ENCODE assay signal across 11 cellular contexts in the genomic region with DNA sequence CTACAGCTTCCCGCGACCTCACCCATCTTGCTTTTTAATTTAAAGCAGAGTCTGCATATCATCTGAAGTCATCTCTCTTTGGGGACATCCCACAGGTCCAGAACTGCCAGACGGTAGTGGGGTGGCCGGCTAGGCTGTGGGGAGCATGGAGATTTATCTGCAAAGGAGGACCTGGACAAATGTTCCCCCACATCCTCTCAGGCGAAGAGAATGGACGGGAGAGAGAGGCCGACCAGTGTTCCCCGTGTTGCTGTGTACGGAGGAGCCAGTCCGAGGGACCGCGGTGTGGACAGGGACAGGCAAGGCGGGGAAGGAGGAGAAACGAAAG. TPM values are rescaled to one million over a fixed set of nuclear protein-coding genes. Genes with fewer than 3 reads are reported as not detected.
DNase-seq lines count a peak whose midpoint lies in the region; ATAC-seq and TF ChIP-seq lines count a peak whose summit lies in the region.
"Had no signal": no experiment of that assay in that cellular context is flagged by ENCODE, and none has a peak within 500 bp of the region (broad histone marks: within the 10 kb centered on the region; RNA-seq: fewer than 3 reads in every experiment).

No MANE protein-coding gene starts in this region.

- CTCF ChIA-PET in PC-3 (lab: Charles Lee): no interaction called here

- no peak for TF ChIP-seq CTCF in AG10803 (conservative IDR thresholded peaks at IDR 0.05; ENCODE audit: low read length)
- no peak for TF ChIP-seq CTCF in PC-3 (conservative IDR thresholded peaks at IDR 0.05; ENCODE audit: low read depth, low read length)
- TF ChIP-seq CTCF in epithelial cell of esophagus (IDR thresholded peaks at IDR 0.05; ENCODE audit: insufficient read depth, low read depth, low read length, missing control alignments): no peak
- no peak for TF ChIP-seq CTCF in nephron progenitor cell (IDR thresholded peaks at IDR 0.05)

- no peak overlapping the region for H3K27ac ChIP-seq in PC-3 (ENCODE audit: low read length)
- H3K27ac ChIP-seq: neutrophil had no signal

- H3K27me3 ChIP-seq in PC-3 (ENCODE audit: low read length): no peaks in the 10 kb centered on the region

- ATAC-seq in PC-3 (peak; percentile 42; the same call in 1 of the 2 replicates), GM18868 (IDR thresholded peaks at IDR 0.05; ENCODE audit: unreplicated experiment) (no peak), GM19351 (IDR thresholded peaks at IDR 0.05; ENCODE audit: unreplicated experiment) (no peak)

- peaks cover 8% of the 10 kb centered on the region for H3K4me1 Mint-ChIP-seq in nephron progenitor cell

- peaks cover 100% of the 10 kb centered on the region for H3K27me3 Mint-ChIP-seq in nephron progenitor cell (ENCODE audit: low read depth, poor library complexity)

- peak overlapping the region; percentile 67 for H3K4me3 Mint-ChIP-seq in nephron progenitor cell

- H3K79me2 ChIP-seq in PC-3 (ENCODE audit: low read length): no peaks in the 10 kb centered on the region

- no peaks in the 10 kb centered on the region for H3K9me3 Mint-ChIP-seq in nephron progenitor cell

- H3K36me3 ChIP-seq in PC-3 (ENCODE audit: low read depth, low read length): no peaks in the 10 kb centered on the region
- H3K36me3 ChIP-seq: neutrophil had no signal

- peak overlapping the region; percentile 80 for H3K4me2 ChIP-seq in PC-3 (ENCODE audit: low read length)

- no peaks in the 10 kb centered on the region for H3K36me3 Mint-ChIP-seq in nephron progenitor cell (ENCODE audit: low read depth)

- no TSS peak for BruUV-seq in PC-3 (replicated peaks; lab: Mats Ljungman, UMichigan)

- peak overlapping the region; percentile 60 for H3K4me3 ChIP-seq in AG10803 (ENCODE audit: low read length)
- H3K4me3 ChIP-seq in PC-3 (ENCODE audit: low read length): peak overlapping the region; percentile 67
- peak overlapping the region; percentile 30 for H3K4me3 ChIP-seq in epithelial cell of esophagus (ENCODE audit: low read length)

- H3K9ac ChIP-seq in PC-3 (ENCODE audit: low read length): peak overlapping the region; percentile 27; the same call in 1 of the 2 replicates

- peaks cover 5% of the 10 kb centered on the region for H3K4me1 ChIP-seq in PC-3 (ENCODE audit: insufficient read depth, low read length)

- H4K20me1 ChIP-seq in PC-3 (ENCODE audit: low read length): no peaks in the 10 kb centered on the region

- H3F3A ChIP-seq in PC-3 (ENCODE audit: low read length, unreplicated experiment): no peaks in the 10 kb centered on the region

- DNase-seq in AG10803 (ENCODE audit: low read depth): no peak
- DNase-seq in PC-3: no peak
- DNase-seq in epithelial cell of esophagus (ENCODE audit: low read depth): no peak
- no peak for DNase-seq in nephron progenitor cell
- no peak for DNase-seq in D341Med (ENCODE audit: low spot score)
- DNase-seq in kidney tubule cell (ENCODE audit: low spot score): no peak
- DNase-seq: NCI-H2171 had no signal

- H3K27ac Mint-ChIP-seq in nephron progenitor cell: no peak overlapping the region

- no peaks in the 10 kb centered on the region for H3K9me3 ChIP-seq in PC-3 (ENCODE audit: low read length)
- H3K9me3 ChIP-seq: neutrophil had no signal

- intact Hi-C loops in PC-3 (cut with micrococcal nuclease): no loop called here

- H2AFZ ChIP-seq in PC-3 (ENCODE audit: low read length): peak overlapping the region; percentile 91

- POLR2A ChIA-PET in PC-3 (lab: Charles Lee; ENCODE audit: unreplicated experiment): no interaction called here

- no peaks in the 10 kb centered on the region for H3K9me2 ChIP-seq in PC-3 (replicated peaks; ENCODE audit: low read length)

RNA-seq across cellular contexts. Expression of gene MT1M, which starts 0.7 kb away (rescaled TPM):
- total RNA-seq in PC-3 (2014; rRNA removed): 1.3 and 1.5 TPM in 2 replicates
- total RNA-seq: activated CD8-positive, alpha-beta memory T cell treated with anti-CD3 and anti-CD28 coated beads for 36 hours had no signal

RNA-seq across cellular contexts. Expression of gene MT1E, which starts 6.2 kb away (rescaled TPM):
- total RNA-seq in PC-3 (2014; rRNA removed): not detected in 2 replicates

RNA-seq across cellular contexts. Expression of gene MT1A, which starts 6.7 kb away (rescaled TPM):
- not detected in 2 replicates for total RNA-seq in PC-3 (2014; rRNA removed)

RNA-seq across cellular contexts. Expression of gene MT1B, which starts 19.9 kb away (rescaled TPM):
- not detected in 2 replicates for total RNA-seq in PC-3 (2014; rRNA removed)
- total RNA-seq: activated CD8-positive, alpha-beta memory T cell treated with anti-CD3 and anti-CD28 coated beads for 36 hours had no signal

RNA-seq across cellular contexts. Expression of gene MT2A, which starts 23.4 kb away (rescaled TPM):
- 683 and 758 TPM in 2 replicates for total RNA-seq in PC-3 (2014; rRNA removed)
